Comparison of ENCODE assay signal across 9 cellular contexts in the genomic region with DNA sequence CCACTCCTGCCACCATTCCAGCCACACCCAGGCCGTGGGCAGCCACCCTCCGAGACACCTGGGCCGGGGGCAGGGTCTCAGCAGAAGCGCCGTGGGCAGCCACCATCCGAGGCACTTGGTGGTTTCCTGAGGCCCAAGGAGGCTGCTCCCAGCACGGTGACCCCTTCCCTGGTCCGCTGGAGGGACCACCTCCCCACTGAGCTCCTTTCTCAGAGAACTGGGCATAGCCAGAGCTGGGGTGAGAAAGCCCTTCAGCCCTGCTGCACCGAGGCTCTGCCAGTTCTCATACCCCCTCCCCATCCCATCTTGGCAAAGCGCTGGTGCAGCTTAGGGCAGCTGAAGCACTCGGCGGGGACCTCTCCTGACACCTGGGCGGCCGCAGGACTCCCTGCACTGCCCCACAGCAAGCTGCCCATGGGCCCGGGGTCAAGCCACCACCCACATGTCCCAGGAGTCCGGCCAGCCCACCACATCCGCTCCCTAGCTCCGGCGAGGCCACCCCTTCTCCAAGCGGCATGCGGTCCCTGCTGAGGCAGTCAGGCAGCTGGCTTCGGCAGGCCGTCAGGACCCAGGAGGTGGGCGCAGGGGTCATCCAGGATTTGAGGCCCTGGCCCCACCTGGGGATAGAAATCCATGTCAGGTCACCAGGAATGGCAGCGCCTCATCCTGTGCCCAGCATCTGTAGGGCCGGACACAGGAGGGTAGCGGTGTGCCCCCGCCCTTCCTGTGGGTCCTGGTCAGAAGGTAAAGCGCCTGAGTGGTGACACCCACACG. TPM values are rescaled to one million over a fixed set of nuclear protein-coding genes. Genes with fewer than 3 reads are reported as not detected.
DNase-seq lines count a peak whose midpoint lies in the region; ATAC-seq, FAIRE-seq and TF ChIP-seq lines count a peak whose summit lies in the region.
"Had no signal": no experiment of that assay in that cellular context is flagged by ENCODE, and none has a peak within 500 bp of the region (broad histone marks: within the 10 kb centered on the region; RNA-seq: fewer than 3 reads in every experiment).

No MANE protein-coding gene starts in this region.

- H3K4me1 ChIP-seq in A549 (peaks cover 21% of the 10 kb centered on the region), mesodermal cell (ENCODE audit: control insufficient read depth, insufficient read depth, low read length, poor library complexity, severe bottlenecking) (peaks cover 26% of the 10 kb centered on the region)

- peak overlapping the region; percentile 99; the same call in 2 of the 3 replicates for H3K4me2 ChIP-seq in A549

- peaks cover 63% of the 10 kb centered on the region for H3K36me3 ChIP-seq in mesodermal cell (ENCODE audit: control insufficient read depth, insufficient read depth, low read length)

- no peak for TF ChIP-seq EP300 in A549 (IDR thresholded peaks at IDR 0.05)

- H3K27me3 Mint-ChIP-seq in activated naive CD8-positive, alpha-beta T cell, result no peaks in the 10 kb centered on the region

- no peak for DNase-seq in A549 (ENCODE audit: low read depth in 1 of 2, low spot score in 1 of 2)
- no peak for DNase-seq in NCI-H82 (lab: John Stamatoyannopoulos, UW)
- no peak for DNase-seq in NCI-H2196 (lab: John Stamatoyannopoulos, UW; ENCODE audit: unreplicated experiment)
- DNase-seq in D341Med (ENCODE audit: low spot score), result no peak
- DNase-seq: NCI-H446 treated with DMSO at 0.1 percent for 48 hours had no signal

- WGBS in A549 (ENCODE audit: missing lambda C conversion rate), result 91% methylated on average over 19 of the region's 30 CpGs
- 92 to 93% methylated on average over 29 to 30 of the region's 30 CpGs for WGBS in mesodermal cell (ENCODE audit: insufficient coverage in 2 of 2), 2 experiments

- no peak overlapping the region for H3K4me3 Mint-ChIP-seq in activated naive CD8-positive, alpha-beta T cell

- H3K27ac ChIP-seq in A549, result peak overlapping the region in 1 of 2 experiments; percentile 93; a peak in 4 of 6 replicates
- peak overlapping the region; percentile 52 for H3K27ac ChIP-seq in mesodermal cell (ENCODE audit: low read depth, low read length, severe bottlenecking)

- no peak for FAIRE-seq in A549 (lab: Jason Lieb, UNC)

- TF ChIP-seq POLR2A in A549 (IDR thresholded peaks at IDR 0.05; ENCODE audit: low read length) (no peak), GM18505 (IDR thresholded peaks at IDR 0.05; ENCODE audit: borderline replicate concordance, extremely low read depth, insufficient read depth, insufficient read length) (no peak)

- H3K4me1 Mint-ChIP-seq in activated naive CD8-positive, alpha-beta T cell (ENCODE audit: low read depth), result peaks cover 16% of the 10 kb centered on the region

- ATAC-seq in A549 (no peak), GM18505 (IDR thresholded peaks at IDR 0.05; ENCODE audit: unreplicated experiment) (peak; percentile 11), HG03159 (IDR thresholded peaks at IDR 0.05; ENCODE audit: unreplicated experiment) (no peak)

- CTCF ChIA-PET in A549 (lab: Yijun Ruan, JAX), result interaction anchor here (1.1 kb wide), 1 partner anchor 18 kb away, joined by 3 read pairs; no protein-coding TSS in a partner anchor

- H3K27ac Mint-ChIP-seq in activated naive CD8-positive, alpha-beta T cell, result peak overlapping the region; percentile 58

- H3K9me3 ChIP-seq in A549 (no peaks in the 10 kb centered on the region), mesodermal cell (ENCODE audit: control insufficient read depth, low read length) (no peaks in the 10 kb centered on the region)

- peaks cover 2% of the 10 kb centered on the region for H3K36me3 Mint-ChIP-seq in activated naive CD8-positive, alpha-beta T cell

- TF ChIP-seq CTCF in A549 (IDR thresholded peaks at IDR 0.05), result no peak

- TF ChIP-seq RAD21 in A549 (conservative IDR thresholded peaks at IDR 0.05 in 1 of 2, IDR thresholded peaks at IDR 0.05 in 1 of 2), result no peak

- H3K9me3 Mint-ChIP-seq in activated naive CD8-positive, alpha-beta T cell (ENCODE audit: low read depth), result no peaks in the 10 kb centered on the region

- H3K4me3 ChIP-seq in A549 (no peak overlapping the region), mesodermal cell (ENCODE audit: extremely low read depth, insufficient read depth, low read length, poor library complexity, severe bottlenecking) (no peak overlapping the region)

- POLR2A ChIA-PET in A549 (lab: Yijun Ruan, JAX), result interaction anchor here (1.5 kb wide), 1 partner anchor 11 kb away, joined by 3 read pairs; a partner anchor contains a TSS

TF ChIP-seq in A549, 52 proteins besides CTCF, POLR2A, EP300 and RAD21 (continues in another document):
- no peak for TF ChIP-seq HOXB13 (CRISPR knock-in tag; IDR thresholded peaks at IDR 0.05; ENCODE audit: low read depth)
- TF ChIP-seq NFE2L2 (conservative IDR thresholded peaks at IDR 0.05; ENCODE audit: low read length), result no peak
- no peak for TF ChIP-seq RNF2 (IDR thresholded peaks at IDR 0.05; ENCODE audit: borderline replicate concordance, low read depth)
- TF ChIP-seq, protein P1, sequence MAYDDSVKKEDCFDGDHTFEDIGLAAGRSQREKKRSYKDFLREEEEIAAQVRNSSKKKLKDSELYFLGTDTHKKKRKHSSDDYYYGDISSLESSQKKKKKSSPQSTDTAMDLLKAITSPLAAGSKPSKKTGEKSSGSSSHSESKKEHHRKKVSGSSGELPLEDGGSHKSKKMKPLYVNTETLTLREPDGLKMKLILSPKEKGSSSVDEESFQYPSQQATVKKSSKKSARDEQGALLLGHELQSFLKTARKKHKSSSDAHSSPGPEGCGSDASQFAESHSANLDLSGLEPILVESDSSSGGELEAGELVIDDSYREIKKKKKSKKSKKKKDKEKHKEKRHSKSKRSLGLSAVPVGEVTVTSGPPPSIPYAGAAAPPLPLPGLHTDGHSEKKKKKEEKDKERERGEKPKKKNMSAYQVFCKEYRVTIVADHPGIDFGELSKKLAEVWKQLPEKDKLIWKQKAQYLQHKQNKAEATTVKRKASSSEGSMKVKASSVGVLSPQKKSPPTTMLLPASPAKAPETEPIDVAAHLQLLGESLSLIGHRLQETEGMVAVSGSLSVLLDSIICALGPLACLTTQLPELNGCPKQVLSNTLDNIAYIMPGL (CRISPR knock-in tag; IDR thresholded peaks at IDR 0.05; ENCODE audit: borderline replicate concordance), result no peak
- no peak for TF ChIP-seq NR3C1 (IDR thresholded peaks at IDR 0.05)
- no peak for TF ChIP-seq ZC3H11A (IDR thresholded peaks at IDR 0.05)
- TF ChIP-seq SMC3 (IDR thresholded peaks at IDR 0.05), result no peak
- TF ChIP-seq KDM1A (IDR thresholded peaks at IDR 0.05; ENCODE audit: low read depth), result no peak
- no peak for TF ChIP-seq CHD4 (IDR thresholded peaks at IDR 0.05; ENCODE audit: borderline replicate concordance)
- no peak for TF ChIP-seq ZSCAN20 (CRISPR knock-in tag; IDR thresholded peaks at IDR 0.05)
- no peak for TF ChIP-seq ZFP36 (IDR thresholded peaks at IDR 0.05; ENCODE audit: borderline replicate concordance, partially characterized antibody)
- TF ChIP-seq, protein P2, sequence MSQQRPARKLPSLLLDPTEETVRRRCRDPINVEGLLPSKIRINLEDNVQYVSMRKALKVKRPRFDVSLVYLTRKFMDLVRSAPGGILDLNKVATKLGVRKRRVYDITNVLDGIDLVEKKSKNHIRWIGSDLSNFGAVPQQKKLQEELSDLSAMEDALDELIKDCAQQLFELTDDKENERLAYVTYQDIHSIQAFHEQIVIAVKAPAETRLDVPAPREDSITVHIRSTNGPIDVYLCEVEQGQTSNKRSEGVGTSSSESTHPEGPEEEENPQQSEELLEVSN (IDR thresholded peaks at IDR 0.05; ENCODE audit: borderline replicate concordance, low read depth), result no peak
- no peak for TF ChIP-seq MYC (IDR thresholded peaks at IDR 0.05; ENCODE audit: borderline replicate concordance, low read length)

RNA-seq across cellular contexts. Expression of a gene that starts 1.3 kb away (rescaled TPM):
- polyA plus RNA-seq in A549 (2011; rRNA removed) (69.1 and 75.7 TPM in 2 replicates), A549 (2017; fragmentation: RNase III; extraction: RNeasy Plus Mini Kit Qiagen cat#74134 plus additional on column Dnase treatment) (160 to 185 TPM (median 175 TPM) in 3 replicates)
- polyA plus RNA-seq in A549 (2012; cell fraction: cytosol; rRNA removed), result 333 and 385 TPM in 2 replicates
- polyA plus RNA-seq in A549 (2012; cell fraction: nucleus; rRNA removed), result 412 and 442 TPM in 2 replicates
- polyA minus RNA-seq in A549 (2011; rRNA and poly(A)+ RNA removed), result 46.7 and 51.4 TPM in 2 replicates
- 151 TPM for polyA plus RNA-seq in mesodermal cell (2013, experiment 1 of 2)
- 108 TPM for polyA plus RNA-seq in mesodermal cell (2013, experiment 2 of 2)

RNA-seq across cellular contexts. Expression of a gene that starts 10.7 kb away (rescaled TPM):
- polyA plus RNA-seq in A549 (2011; rRNA removed) (5.8 and 6.4 TPM in 2 replicates), A549 (2017; fragmentation: RNase III; extraction: RNeasy Plus Mini Kit Qiagen cat#74134 plus additional on column Dnase treatment) (28.6 to 43.1 TPM (median 39.0 TPM) in 3 replicates)
- 20.6 and 26.3 TPM in 2 replicates for polyA plus RNA-seq in A549 (2012; cell fraction: cytosol; rRNA removed)
- polyA plus RNA-seq in A549 (2012; cell fraction: nucleus; rRNA removed), result 62.1 and 76.2 TPM in 2 replicates
- 4.6 and 8.2 TPM in 2 replicates for polyA minus RNA-seq in A549 (2011; rRNA and poly(A)+ RNA removed)
- polyA plus RNA-seq in mesodermal cell (2013, experiment 1 of 2), result 130 TPM
- polyA plus RNA-seq in mesodermal cell (2013, experiment 2 of 2), result 117 TPM

RNA-seq across cellular contexts. Expression of a gene that starts 13.8 kb away (rescaled TPM):
- polyA plus RNA-seq in A549 (2011; rRNA removed) (not detected in 2 replicates), A549 (2017; fragmentation: RNase III; extraction: RNeasy Plus Mini Kit Qiagen cat#74134 plus additional on column Dnase treatment) (not detected in 3 replicates)
- 0.06 and 0.09 TPM in 2 replicates for polyA plus RNA-seq in A549 (2012; cell fraction: cytosol; rRNA removed)
- polyA plus RNA-seq in A549 (2012; cell fraction: nucleus; rRNA removed), result 0.71 and 0.95 TPM in 2 replicates
- 0.24 TPM in 1 of 2 replicates, not detected in the other for polyA minus RNA-seq in A549 (2011; rRNA and poly(A)+ RNA removed)
- polyA plus RNA-seq in mesodermal cell (2013, experiment 1 of 2), result not detected
- not detected for polyA plus RNA-seq in mesodermal cell (2013, experiment 2 of 2)

RNA-seq across cellular contexts. Expression of a gene that starts 34.1 kb away (rescaled TPM):
- not detected in 2 replicates for polyA plus RNA-seq in A549 (2011; rRNA removed)
- 0.05 TPM in 1 of 2 replicates, not detected in the other for polyA plus RNA-seq in A549 (2012; cell fraction: cytosol; rRNA removed)
- polyA plus RNA-seq in A549 (2012; cell fraction: nucleus; rRNA removed), result 0.07 TPM in 1 of 2 replicates, not detected in the other
- 0.05 to 0.08 TPM in 2 of 3 replicates, not detected in the other for polyA plus RNA-seq in A549 (2017; fragmentation: RNase III; extraction: RNeasy Plus Mini Kit Qiagen cat#74134 plus additional on column Dnase treatment)
- polyA minus RNA-seq in A549 (2011; rRNA and poly(A)+ RNA removed), result not detected in 2 replicates
- 0.55 TPM for polyA plus RNA-seq in mesodermal cell (2013, experiment 1 of 2)
- 0.40 TPM for polyA plus RNA-seq in mesodermal cell (2013, experiment 2 of 2)

RNA-seq across cellular contexts. Expression of a gene that starts 54.0 kb away (rescaled TPM):
- polyA plus RNA-seq in A549 (2011; rRNA removed) (7.9 and 9.4 TPM in 2 replicates), A549 (2017; fragmentation: RNase III; extraction: RNeasy Plus Mini Kit Qiagen cat#74134 plus additional on column Dnase treatment) (10.4 to 11.6 TPM (median 11.6 TPM) in 3 replicates)
- polyA plus RNA-seq in A549 (2012; cell fraction: cytosol; rRNA removed), result 21.5 and 29.0 TPM in 2 replicates
- polyA plus RNA-seq in A549 (2012; cell fraction: nucleus; rRNA removed), result 51.0 and 68.4 TPM in 2 replicates
- 9.8 and 16.2 TPM in 2 replicates for polyA minus RNA-seq in A549 (2011; rRNA and poly(A)+ RNA removed)
- polyA plus RNA-seq in mesodermal cell (2013, experiment 1 of 2), result 30.4 TPM
- 27.9 TPM for polyA plus RNA-seq in mesodermal cell (2013, experiment 2 of 2)
